ENCODE assay signal across 14 cellular contexts in the genomic region with DNA sequence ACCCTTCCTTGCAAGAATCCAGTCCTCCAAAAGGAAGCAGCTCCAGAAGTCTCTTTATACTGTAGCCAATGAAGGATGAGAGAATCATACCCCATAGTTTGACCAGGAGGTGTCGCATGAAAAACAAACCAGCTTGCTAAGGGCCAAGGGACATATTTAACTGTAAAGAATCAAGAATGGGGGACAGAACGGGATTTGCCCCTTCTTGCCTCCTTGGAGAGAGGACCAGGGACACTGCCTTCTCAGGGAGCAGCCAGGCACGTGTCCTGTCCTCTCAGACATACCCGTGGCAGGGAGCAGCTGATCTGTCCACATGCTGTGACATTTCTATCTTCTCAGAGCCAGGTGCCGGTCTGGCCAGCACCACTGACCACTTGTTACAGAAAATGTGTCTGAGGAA. TPM values are rescaled to one million over a fixed set of nuclear protein-coding genes. Genes with fewer than 3 reads are reported as not detected.
A peak's percentile ranks its signal among the peaks of the same experiment; 100 is the strongest.
DNase-seq lines count a peak whose midpoint lies in the region; ATAC-seq, FAIRE-seq and TF ChIP-seq lines count a peak whose summit lies in the region.
"Had no signal": no experiment of that assay in that cellular context is flagged by ENCODE, and none has a peak within 500 bp of the region (broad histone marks: within the 10 kb centered on the region; RNA-seq: fewer than 3 reads in every experiment).

No MANE protein-coding gene starts in this region.

- peak; percentile 58 for TF ChIP-seq CTCF in OCI-LY3 (IDR thresholded peaks at IDR 0.05; ENCODE audit: low read depth, low read length)
- TF ChIP-seq CTCF in thoracic aorta (IDR thresholded peaks at IDR 0.05), result no peak

- DNase-seq in cerebellar cortex (ENCODE audit: low spot score) (peak; percentile 44), medulla oblongata (ENCODE audit: extremely low spot score) (peak; percentile 63), thoracic aorta (ENCODE audit: low spot score) (no peak), GM12891 (ENCODE audit: insufficient read length, low spot score) (no peak)
- DNase-seq: activated CD8-positive, alpha-beta memory T cell treated with anti-CD3 and anti-CD28 coated beads for 24 hours; dermis blood vessel endothelial cell; NCI-H2171; stimulated activated CD4-positive, alpha-beta T cell treated with anti-CD3 and anti-CD28 coated beads, Interleukin-2, amount 100 ng/mL, for 48 hours had no signal

- no peak for FAIRE-seq in GM12891 (lab: Jason Lieb, UNC)
- FAIRE-seq: H54 had no signal

- no peaks in the 10 kb centered on the region for H4K20me1 ChIP-seq in OCI-LY3 (ENCODE audit: insufficient read depth, low read length)
- H4K20me1 ChIP-seq: BLaER1 had no signal

- ATAC-seq in thoracic aorta (ENCODE audit: insufficient number of reproducible peaks, low FRiP score, low read depth) (no peak), GM19035 (IDR thresholded peaks at IDR 0.05; ENCODE audit: unreplicated experiment) (no peak), HG03196 (IDR thresholded peaks at IDR 0.05; ENCODE audit: unreplicated experiment) (no peak)

- H3K9ac ChIP-seq in OCI-LY3 (ENCODE audit: low read length), result no peak overlapping the region
- H3K9ac ChIP-seq: BLaER1 had no signal

- H3K27me3 ChIP-seq in OCI-LY3 (ENCODE audit: low read depth, low read length), result no peaks in the 10 kb centered on the region
- H3K27me3 ChIP-seq in thoracic aorta (replicated peaks; ENCODE audit: insufficient read depth), result no peaks in the 10 kb centered on the region
- H3K27me3 ChIP-seq: BLaER1 had no signal

- H3K27ac ChIP-seq in OCI-LY3 (ENCODE audit: low read length) (no peak overlapping the region; the same call in 1 of the 2 replicates), thoracic aorta (peak overlapping the region; percentile 85 to 88)
- H3K27ac ChIP-seq: BLaER1 had no signal

- peak overlapping the region; percentile 29; the same call in 1 of the 2 replicates for H2AFZ ChIP-seq in OCI-LY3 (ENCODE audit: low read depth, low read length)

- peak overlapping the region; percentile 42 for H3K4me2 ChIP-seq in OCI-LY3 (ENCODE audit: low read length)
- H3K4me2 ChIP-seq: BLaER1 had no signal

- no peaks in the 10 kb centered on the region for H3K9me3 ChIP-seq in OCI-LY3 (ENCODE audit: insufficient read depth, low read length)
- H3K9me3 ChIP-seq in thoracic aorta, result no peaks in the 10 kb centered on the region
- H3K9me3 ChIP-seq: BLaER1 had no signal

- no peaks in the 10 kb centered on the region for H3K36me3 ChIP-seq in OCI-LY3 (replicated peaks; ENCODE audit: low read depth, low read length)
- peaks cover 4% of the 10 kb centered on the region for H3K36me3 ChIP-seq in thoracic aorta
- H3K36me3 ChIP-seq: BLaER1 had no signal

- TF ChIP-seq POLR2A in GM12891 (IDR thresholded peaks at IDR 0.05; ENCODE audit: low read depth, low read length), result no peak

- no peaks in the 10 kb centered on the region for H3K79me2 ChIP-seq in OCI-LY3 (ENCODE audit: low read length)

- H3K4me1 ChIP-seq in OCI-LY3 (ENCODE audit: low read length) (peaks cover 71% of the 10 kb centered on the region), thoracic aorta (ENCODE audit: control insufficient read depth in 1 of 2, low read depth in 2 of 2) (peaks cover 33 to 67% of the 10 kb centered on the region in 2 donors)
- H3K4me1 ChIP-seq: BLaER1 had no signal

- no peak overlapping the region for H3K4me3 ChIP-seq in OCI-LY3 (ENCODE audit: low read length)
- H3K4me3 ChIP-seq in thoracic aorta, result no peak overlapping the region
- H3K4me3 ChIP-seq: BLaER1 had no signal

TF ChIP-seq in GM12891, 5 proteins besides CTCF, POLR2A, EP300 and RAD21:
- no peak for TF ChIP-seq SPI1 (IDR thresholded peaks at IDR 0.05; ENCODE audit: low read depth, low read length)
- TF ChIP-seq POU2F2 (IDR thresholded peaks at IDR 0.05; ENCODE audit: low read depth, low read length), result no peak
- no peak for TF ChIP-seq PAX5 (IDR thresholded peaks at IDR 0.05; ENCODE audit: insufficient read depth, low read length, severe bottlenecking)

RNA-seq across cellular contexts. Expression of gene PRUNE2, which starts 11.7 kb away (rescaled TPM):
- 100 to 1,000 TPM; 360 to 420 TPM for total RNA-seq in thoracic aorta
- polyA plus RNA-seq in GM12891 (2012; ENCODE audit: low read depth, missing spikeins), result 0.24 TPM
- polyA plus RNA-seq: IgD-negative memory B cell had no signal

Comparison
In these comparisons a context has a peak if more than half of its experiments do, and no peak if none do; other contexts are left out.
1. DNase-seq: peak in cerebellar cortex (single experiment) and medulla oblongata (single experiment); none in thoracic aorta (single experiment) and GM12891 (single experiment).